2 cellular contexts compared by ENCODE assay signal in genomic region chr15:64690008-64690407, GRCh38.
TF ChIP-seq lines count a peak whose summit lies in the region.

No MANE protein-coding gene starts in this region.

TF ChIP-seq in HEK293, 187 proteins besides CTCF, POLR2A, EP300 and RAD21:
- TF ChIP-seq SP7 (tag by site-specific recombination; IDR thresholded peaks at IDR 0.05) (peak; percentile 54), MEIS1 (CRISPR knock-in tag; IDR thresholded peaks at IDR 0.05; ENCODE audit: borderline replicate concordance) (no peak)
TF ChIP-seq in HEK293: peak in this region for 1.

TF ChIP-seq in H1, 55 proteins besides CTCF, POLR2A, EP300 and RAD21:
- TF ChIP-seq POLR2AphosphoS5 (IDR thresholded peaks at IDR 0.05; ENCODE audit: low read depth, low read length) (0 out of 2 replicates have a peak, but pooled peaks have one; percentile 5), HDAC6 (IDR thresholded peaks at IDR 0.05; ENCODE audit: low read depth, low read length) (no peak)
